ENCODE assay signal across 9 cellular contexts in genomic region chr15:52527898-52528464, GRCh38. TPM values are rescaled to one million over a fixed set of nuclear protein-coding genes. Genes with fewer than 3 reads are reported as not detected.
DNase-seq lines count a peak whose midpoint lies in the region; ATAC-seq, FAIRE-seq and TF ChIP-seq lines count a peak whose summit lies in the region.
"Had no signal": no experiment of that assay in that cellular context is flagged by ENCODE, and none has a peak within 500 bp of the region (broad histone marks: within the 10 kb centered on the region; RNA-seq: fewer than 3 reads in every experiment).

No MANE protein-coding gene starts in this region.

- H3K36me3 ChIP-seq in mammary epithelial cell (ENCODE audit: insufficient read depth, low read length) (no peaks in the 10 kb centered on the region), kidney (ENCODE audit: control insufficient read depth in 1 of 2, insufficient read depth in 2 of 2, low read length in 2 of 2) (no peaks in the 10 kb centered on the region)

- peak overlapping the region; percentile 81 for H3K4me2 ChIP-seq in mammary epithelial cell (ENCODE audit: insufficient read depth, low read depth, low read length)

- no TSS peak for BruUV-seq in mammary epithelial cell (replicated peaks; lab: Mats Ljungman, UMichigan)

- H3K9ac ChIP-seq in mammary epithelial cell (ENCODE audit: insufficient read depth, low read length) (peak overlapping the region; percentile 65), kidney (ENCODE audit: low read length in 2 of 2) (peak overlapping the region in 1 of 2 donors; percentile 21)

- H3K4me1 ChIP-seq in mammary epithelial cell (ENCODE audit: insufficient read depth, low read length), result peaks cover 24% of the 10 kb centered on the region
- peaks cover 0 to 8% of the 10 kb centered on the region in 2 donors for H3K4me1 ChIP-seq in kidney (ENCODE audit: control insufficient read depth in 1 of 2, insufficient read depth in 1 of 2, low read depth in 1 of 2, low read length in 2 of 2)

- CTCF ChIA-PET in mammary epithelial cell (lab: Charles Lee; ENCODE audit: low non-redundant PET), result interaction anchor here (1.0 kb wide), 1 partner anchor 9 kb away, joined by 5 read pairs; no protein-coding TSS in a partner anchor

- H3K27ac ChIP-seq in mammary epithelial cell (ENCODE audit: insufficient read depth, low read depth, low read length) (peak overlapping the region; percentile 63), kidney (ENCODE audit: low read depth in 2 of 2, low read length in 2 of 2) (peak overlapping the region in 1 of 2 donors; percentile 35)
- H3K27ac ChIP-seq: 22Rv1 had no signal

- no peaks in the 10 kb centered on the region for H3K27me3 ChIP-seq in mammary epithelial cell (ENCODE audit: insufficient read depth, low read length)

- H4K20me1 ChIP-seq in mammary epithelial cell (ENCODE audit: insufficient read depth, low read length), result no peaks in the 10 kb centered on the region

- FAIRE-seq in kidney (lab: Jason Lieb, UNC), result no peak

- ATAC-seq in HG03439 (IDR thresholded peaks at IDR 0.05; ENCODE audit: unreplicated experiment), result peak; percentile 11
- ATAC-seq in GM21367 (IDR thresholded peaks at IDR 0.05; ENCODE audit: unreplicated experiment), result no peak

- H3K9me3 ChIP-seq in mammary epithelial cell (replicated peaks; ENCODE audit: insufficient read depth, low read length) (no peaks in the 10 kb centered on the region), kidney (ENCODE audit: control insufficient read depth in 1 of 2, low read length in 2 of 2) (no peaks in the 10 kb centered on the region)

- H3K4me3 ChIP-seq in mammary epithelial cell (replicated peaks in 1 of 3; ENCODE audit: insufficient read depth in 1 of 3, low read depth in 2 of 3, low read length in 3 of 3) (peak overlapping the region; percentile 74 to 87 (median 85)), kidney (ENCODE audit: low read length in 2 of 2) (peak overlapping the region; percentile 53 to 75)

- in situ Hi-C loops in mammary epithelial cell (cut with MboI; ENCODE audit: low sequenced_read_pairs in 2 of 2), result no loop called here

- peak overlapping the region; percentile 90 for H2AFZ ChIP-seq in mammary epithelial cell (ENCODE audit: low read depth, low read length)

- H3K79me2 ChIP-seq in mammary epithelial cell (ENCODE audit: insufficient read depth, low read length), result peaks cover 51% of the 10 kb centered on the region

- intact Hi-C loops in mammary epithelial cell (cut with micrococcal nuclease) (loop anchor here (1.0 to 5.0 kb wide), 6 partner anchors 46 to 272 kb away; no protein-coding TSS in a partner anchor), kidney (cut with DNase I) (no loop called here)

- dilution Hi-C loops in mammary epithelial cell (cut with HindIII; ENCODE audit: low sequenced_read_pairs), result no loop called here

- WGBS in mammary epithelial cell (ENCODE audit: low coverage, missing lambda C conversion rate), result 43% methylated on average over 5 of the region's 24 CpGs

- no peak for TF ChIP-seq CTCF in mammary epithelial cell (conservative IDR thresholded peaks at IDR 0.05 in 1 of 2, IDR thresholded peaks at IDR 0.05 in 1 of 2; ENCODE audit: extremely low read depth in 1 of 2, insufficient read depth in 1 of 2, low read depth in 1 of 2, low read length in 2 of 2)
- no peak for TF ChIP-seq CTCF in kidney (IDR thresholded peaks at IDR 0.05; ENCODE audit: borderline replicate concordance, extremely low read depth, insufficient read depth)

- peak; percentile 61 for DNase-seq in DMS 273 (lab: John Stamatoyannopoulos, UW; ENCODE audit: unreplicated experiment)
- no peak for DNase-seq in DMS 273 treated with DMSO at 0.1 percent for 48 hours (lab: John Stamatoyannopoulos, UW)
- peak; percentile 48 for DNase-seq in UCSD-AML1 (lab: John Stamatoyannopoulos, UW; ENCODE audit: unreplicated experiment)
- peak; percentile 51 for DNase-seq in mammary epithelial cell
- no peak for DNase-seq in kidney
- peak; percentile 11 to 37 (median 22) for DNase-seq in stimulated activated CD4-positive, alpha-beta T cell treated with anti-CD3 and anti-CD28 coated beads, Interleukin-1b, Interleukin-23, amount 100 ng/mL, for 24 hours (ENCODE audit: low read depth in 4 of 4, low spot score in 1 of 4)

RNA-seq across cellular contexts. Expression of gene MYO5A, which starts 0.7 kb away (rescaled TPM):
- total RNA-seq in mammary epithelial cell (10 to 100 TPM; 79.5 to 79.7 TPM), kidney (32.9 TPM)
- polyA plus RNA-seq in mammary epithelial cell (40.2 TPM), kidney (ENCODE audit: insufficient read depth, low read depth, low replicate concordance) (3.5 TPM)
- polyA minus RNA-seq in mammary epithelial cell, result 101 TPM

RNA-seq across cellular contexts. Expression of gene ARPP19, which starts 40.8 kb away (rescaled TPM):
- 100 to 1,000 TPM; 153 to 200 TPM for total RNA-seq in mammary epithelial cell
- 68.8 TPM for polyA plus RNA-seq in mammary epithelial cell
- polyA minus RNA-seq in mammary epithelial cell, result 73.5 TPM
- total RNA-seq in kidney, result 160 TPM
- polyA plus RNA-seq in kidney (ENCODE audit: insufficient read depth, low read depth, low replicate concordance), result 43.0 TPM

Comparison
In these comparisons a context has a peak if more than half of its experiments do, and no peak if none do; other contexts are left out.
1. DNase-seq: peak in DMS 273 (single experiment), UCSD-AML1 (single experiment), mammary epithelial cell (single experiment) and stimulated activated CD4-positive, alpha-beta T cell treated with anti-CD3 and anti-CD28 coated beads, Interleukin-1b, Interleukin-23, amount 100 ng/mL, for 24 hours (4 of 4); none in DMS 273 treated with DMSO at 0.1 percent for 48 hours (single experiment) and kidney (single experiment).